In the genomic region with DNA sequence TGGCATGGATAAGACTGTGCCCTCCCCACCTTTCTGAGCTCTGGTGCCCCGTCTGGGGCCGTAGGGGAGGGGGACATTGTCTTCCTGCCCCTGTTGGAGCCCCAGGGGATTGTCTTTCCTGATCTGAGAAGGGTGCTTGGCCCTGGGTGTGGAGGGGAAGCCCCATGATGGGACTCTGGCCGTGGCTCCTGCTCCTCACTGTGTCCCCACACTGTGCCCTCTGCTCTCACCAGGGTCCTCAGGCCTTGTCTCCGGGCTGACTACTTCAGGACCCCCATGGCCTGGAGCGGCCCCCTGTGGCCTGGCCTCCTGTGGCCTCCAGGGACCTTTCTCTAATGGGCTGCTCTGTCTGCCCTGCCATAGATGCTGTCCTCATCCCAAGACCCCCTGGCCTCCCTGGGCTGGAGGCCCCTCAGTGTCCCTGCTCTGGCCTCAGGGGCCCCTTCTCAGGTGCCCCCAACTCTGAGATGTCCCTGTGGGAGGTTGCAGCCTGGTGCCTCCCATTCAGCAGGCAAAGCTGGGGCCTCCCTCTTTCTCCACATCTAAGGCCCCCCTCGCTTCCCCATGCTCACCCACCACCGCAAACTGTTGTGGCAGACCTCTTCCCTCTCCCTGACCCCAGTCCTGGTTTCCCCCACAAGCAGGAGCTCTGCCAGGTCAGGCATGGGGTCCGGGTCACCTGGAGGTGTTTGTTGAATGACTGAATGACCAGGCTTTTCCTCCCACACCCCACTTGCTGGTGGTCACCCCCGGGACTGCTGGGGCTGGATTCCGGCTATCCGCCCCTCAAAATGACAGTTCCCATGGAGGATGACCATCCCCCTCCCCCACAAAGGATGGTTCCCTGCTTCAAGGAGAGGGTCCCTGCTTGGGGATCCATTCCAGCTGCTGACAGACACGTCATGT, we compare ENCODE assay signal across 29 cellular contexts. TPM values are rescaled to one million over a fixed set of nuclear protein-coding genes. Genes with fewer than 3 reads are reported as not detected.
DNase-seq lines count a peak whose midpoint lies in the region; ATAC-seq, FAIRE-seq and TF ChIP-seq lines count a peak whose summit lies in the region.
"Had no signal": no experiment of that assay in that cellular context is flagged by ENCODE, and none has a peak within 500 bp of the region (broad histone marks: within the 10 kb centered on the region; RNA-seq: fewer than 3 reads in every experiment).

No MANE protein-coding gene starts in this region.

- peak overlapping the region; percentile 65 for H4K91ac ChIP-seq in H1 (replicated peaks; ENCODE audit: insufficient read length, low read length)

- no peaks in the 10 kb centered on the region for H3K9me3 Mint-ChIP-seq in mesothelial cell of epicardium
- H3K9me3 Mint-ChIP-seq: activated naive CD4-positive, alpha-beta T cell treated with anti-CD3 and anti-CD28 coated beads, Interleukin-2, amount 50 U/mL, for 24 hours; CD4-positive, alpha-beta memory T cell; memory B cell; naive thymus-derived CD4-positive, alpha-beta T cell had no signal

- no peak overlapping the region for H2BK5ac ChIP-seq in H1 (ENCODE audit: low read depth, low read length)

- no peak overlapping the region for H3K14ac ChIP-seq in H1 (ENCODE audit: insufficient read length)

- H3K79me2 ChIP-seq in SK-N-SH (ENCODE audit: insufficient read depth) (no peaks in the 10 kb centered on the region), H1 (ENCODE audit: control insufficient read depth in 1 of 2, insufficient read depth in 2 of 2, low read length in 2 of 2) (peaks cover 28 to 83% of the 10 kb centered on the region in 2 experiments; a peak in 3 of 4 replicates)

- H3K27ac ChIP-seq in SK-N-SH (ENCODE audit: low read depth in 2 of 2, low read length in 1 of 2) (no peak overlapping the region; a peak in 1 of 4 replicates), BLaER1 (peak overlapping the region; percentile 45), H1 (ENCODE audit: low read depth, low read length) (no peak overlapping the region), esophagus squamous epithelium (no peak overlapping the region)
- H3K27ac ChIP-seq: 22Rv1, ovary, right lobe of liver, RWPE1, tibial artery had no signal

- no peak overlapping the region for H3K56ac ChIP-seq in H1 (replicated peaks; ENCODE audit: insufficient read length, low read depth, low read length)

- H3K4ac ChIP-seq in H1 (replicated peaks; ENCODE audit: insufficient read length, low read depth, low read length) = no peak overlapping the region

- POLR2A ChIA-PET in SK-N-SH (lab: Yijun Ruan, JAX) (no interaction called here), H1 (lab: Charles Lee; ENCODE audit: partially characterized antibody) (interaction anchor here (0.9 kb wide), 1 partner anchor 9 kb away, joined by 4 read pairs; no protein-coding TSS in a partner anchor)

- H2AK5ac ChIP-seq in H1 (ENCODE audit: low read depth, low read length) = no peak overlapping the region

- TF ChIP-seq RAD21 in SK-N-SH (IDR thresholded peaks at IDR 0.05; ENCODE audit: low read length) (no peak), H1 (IDR thresholded peaks at IDR 0.05 in 1 of 2, conservative IDR thresholded peaks at IDR 0.05 in 1 of 2; ENCODE audit: low read depth in 2 of 2, low read length in 2 of 2) (no peak)

- H3K27ac Mint-ChIP-seq in mesothelial cell of epicardium = no peak overlapping the region
- H3K27ac Mint-ChIP-seq: activated CD8-positive, alpha-beta T cell treated with anti-CD3 and anti-CD28 coated beads, Interleukin-2, amount 10 ng/mL, durations not matched to agents 7 days and 5 days; activated naive CD4-positive, alpha-beta T cell treated with anti-CD3 and anti-CD28 coated beads, Interleukin-2, amount 50 U/mL, for 24 hours; CD4-positive, alpha-beta memory T cell; memory B cell; naive thymus-derived CD4-positive, alpha-beta T cell had no signal

- no peak for TF ChIP-seq POLR2A in H1 (IDR thresholded peaks at IDR 0.05; ENCODE audit: control extremely low read depth in 1 of 2, low read depth in 2 of 2, low read length in 2 of 2)
- TF ChIP-seq POLR2A in esophagus squamous epithelium (IDR thresholded peaks at IDR 0.05) = no peak

- no peak for FAIRE-seq in H1 (lab: Jason Lieb, UNC)
- FAIRE-seq: endometrium had no signal

- H3K36me3 ChIP-seq in SK-N-SH (replicated peaks in 1 of 2; ENCODE audit: control insufficient read depth in 1 of 2, insufficient read depth in 2 of 2, low read length in 1 of 2) (no peaks in the 10 kb centered on the region), BLaER1 (peaks cover 33% of the 10 kb centered on the region; the same call in 1 of the 2 replicates), H1 (ENCODE audit: control insufficient read depth in 2 of 4, insufficient read depth in 4 of 4, low read length in 3 of 4) (no peaks in the 10 kb centered on the region; a peak in 2 of 8 replicates), esophagus squamous epithelium (no peaks in the 10 kb centered on the region)
- H3K36me3 ChIP-seq: ovary, right lobe of liver, stomach, tibial artery had no signal

- H3K36me3 Mint-ChIP-seq in mesothelial cell of epicardium = no peaks in the 10 kb centered on the region
- H3K36me3 Mint-ChIP-seq: activated naive CD4-positive, alpha-beta T cell treated with anti-CD3 and anti-CD28 coated beads, Interleukin-2, amount 50 U/mL, for 24 hours; CD4-positive, alpha-beta memory T cell; memory B cell; naive thymus-derived CD4-positive, alpha-beta T cell had no signal

- H2BK120ac ChIP-seq in H1 (replicated peaks; ENCODE audit: low read depth, low read length) = no peak overlapping the region

- no peak overlapping the region for H2BK20ac ChIP-seq in H1 (ENCODE audit: low read length)

- no peak overlapping the region for H4K5ac ChIP-seq in H1 (ENCODE audit: insufficient read length, low read depth, low read length)

- no peak overlapping the region for H3K4me3 Mint-ChIP-seq in mesothelial cell of epicardium
- H3K4me3 Mint-ChIP-seq: activated CD8-positive, alpha-beta T cell treated with anti-CD3 and anti-CD28 coated beads, Interleukin-2, amount 10 ng/mL, durations not matched to agents 7 days and 5 days; activated naive CD4-positive, alpha-beta T cell treated with anti-CD3 and anti-CD28 coated beads, Interleukin-2, amount 50 U/mL, for 24 hours; CD4-positive, alpha-beta memory T cell; memory B cell; naive thymus-derived CD4-positive, alpha-beta T cell had no signal

- no peaks in the 10 kb centered on the region for H3F3A ChIP-seq in SK-N-SH (replicated peaks; ENCODE audit: insufficient read depth)

- H3K4me3 ChIP-seq in SK-N-SH (ENCODE audit: low read depth in 2 of 2, low read length in 1 of 2) (no peak overlapping the region; a peak in 1 of 4 replicates), BLaER1 (no peak overlapping the region), H1 (ENCODE audit: extremely low read depth in 1 of 4, insufficient read depth in 2 of 4, low read depth in 3 of 4, low read length in 4 of 4) (no peak overlapping the region), esophagus squamous epithelium (no peak overlapping the region)
- H3K4me3 ChIP-seq: ovary, right lobe of liver, stomach, tibial artery had no signal

- H2BK12ac ChIP-seq in H1 (ENCODE audit: low read depth, low read length) = 0 out of 2 replicates have a peak overlapping the region, but pooled peaks have one; percentile 39

- H3K27me3 ChIP-seq in SK-N-SH (ENCODE audit: insufficient read depth) (no peaks in the 10 kb centered on the region), BLaER1 (peaks cover under 1% of the 10 kb centered on the region), H1 (replicated peaks in 1 of 4; ENCODE audit: control insufficient read depth in 3 of 4, extremely low read depth in 1 of 4, insufficient read depth in 3 of 4, low read length in 3 of 4) (peaks cover 0 to 7% (median 4%) of the 10 kb centered on the region in 4 experiments; a peak in 5 of 7 replicates), esophagus squamous epithelium (peaks cover 0 to 48% (median 5%) of the 10 kb centered on the region in 4 donors)
- H3K27me3 ChIP-seq: ovary had no signal

- no peak overlapping the region; the same call in 1 of the 2 replicates for H3K18ac ChIP-seq in H1 (ENCODE audit: extremely low read depth, low read length)

- no peak overlapping the region for H3K23ac ChIP-seq in H1 (ENCODE audit: insufficient read length)

- intact Hi-C loops in esophagus squamous epithelium (cut with DNase I) = loop anchor here (10.0 kb wide), 1 partner anchor 492 kb away; no protein-coding TSS in a partner anchor

- ATAC-seq in SK-N-SH treated with all-trans-retinoic acid at 6 μM for 48 hours (no peak), GM19035 (IDR thresholded peaks at IDR 0.05; ENCODE audit: unreplicated experiment) (no peak)
- ATAC-seq: activated CD8-positive, alpha-beta T cell treated with anti-CD3 and anti-CD28 coated beads, Interleukin-2, amount 10 ng/mL, durations not matched to agents 7 days and 5 days; naive thymus-derived CD4-positive, alpha-beta T cell; right lobe of liver had no signal

- H3K79me1 ChIP-seq in H1 (ENCODE audit: low read depth, low read length) = peaks cover 22% of the 10 kb centered on the region

- H3K9ac ChIP-seq in SK-N-SH = no peak overlapping the region
- peak overlapping the region; percentile 46; the same call in 1 of the 2 replicates for H3K9ac ChIP-seq in BLaER1
- no peak overlapping the region for H3K9ac ChIP-seq in H1 (replicated peaks in 1 of 4; ENCODE audit: extremely low read depth in 1 of 4, low read depth in 3 of 4, low read length in 3 of 4)

- H2BK15ac ChIP-seq in H1 (ENCODE audit: low read length) = no peak overlapping the region

- CTCF ChIA-PET in SK-N-SH (lab: Yijun Ruan, JAX) = interaction anchor here (0.7 to 4.0 kb wide), 12 partner anchors 15 to 498 kb away, joined by 3 to 16 read pairs (median 4); no protein-coding TSS in a partner anchor
- CTCF ChIA-PET in H1 (lab: Charles Lee; ENCODE audit: partially characterized antibody) = interaction anchor here (0.7 to 1.5 kb wide), 5 partner anchors 7 to 30 kb away, joined by 3 read pairs; no protein-coding TSS in a partner anchor

- WGBS in SK-N-SH (ENCODE audit: low lambda C conversion rate) = 82% methylated on average over 10 of the region's 12 CpGs
- 83% methylated on average over 12 of the region's 12 CpGs; no CpG with 5 or more reads in 1 of the 2 experiments for WGBS in H1 (ENCODE audit: extremely low coverage in 1 of 2, insufficient coverage in 1 of 2, insufficient read length in 1 of 2, insufficient replicate concordance in 2 of 2, low coverage in 1 of 2, low lambda C conversion rate in 2 of 2, missing lambda C conversion rate in 1 of 2), 2 experiments
- 72 to 83% methylated on average over 4 to 10 of the region's 12 CpGs for WGBS in esophagus squamous epithelium, 2 donors

- H3K9me3 ChIP-seq in SK-N-SH (no peaks in the 10 kb centered on the region), BLaER1 (no peaks in the 10 kb centered on the region), H1 (ENCODE audit: insufficient read depth in 2 of 2, low read depth in 1 of 2, low read length in 1 of 2) (no peaks in the 10 kb centered on the region), esophagus squamous epithelium (no peaks in the 10 kb centered on the region)
- H3K9me3 ChIP-seq: ovary, right lobe of liver, stomach, tibial artery had no signal

- H2AFZ ChIP-seq in SK-N-SH (ENCODE audit: low read depth) (no peak overlapping the region), H1 (ENCODE audit: low read length) (no peak overlapping the region)

- no peak for TF ChIP-seq CTCF in SK-N-SH (IDR thresholded peaks at IDR 0.05)
- TF ChIP-seq CTCF in H1 (IDR thresholded peaks at IDR 0.05; ENCODE audit: control extremely low read depth in 1 of 3, insufficient read depth in 1 of 3, low read depth in 1 of 3, low read length in 3 of 3) = no peak
- no peak for TF ChIP-seq CTCF in mesothelial cell of epicardium (IDR thresholded peaks at IDR 0.05; ENCODE audit: unreplicated experiment)
- TF ChIP-seq CTCF in esophagus squamous epithelium (IDR thresholded peaks at IDR 0.05) = no peak

- peaks cover 14% of the 10 kb centered on the region for H3K23me2 ChIP-seq in H1 (ENCODE audit: low read depth, low read length)

- TF ChIP-seq EP300 in SK-N-SH (IDR thresholded peaks at IDR 0.05; ENCODE audit: borderline replicate concordance in 1 of 2, low read depth in 1 of 2, low read length in 1 of 2) = no peak
- no peak for TF ChIP-seq EP300 in H1 (IDR thresholded peaks at IDR 0.05; ENCODE audit: borderline replicate concordance in 1 of 2, low read depth in 2 of 2, low read length in 2 of 2)

- H3K9me2 ChIP-seq in SK-N-SH = no peaks in the 10 kb centered on the region

- H3K27me3 Mint-ChIP-seq in mesothelial cell of epicardium (ENCODE audit: low read depth) = peaks cover 8% of the 10 kb centered on the region

- DNase-seq in SK-N-SH (peak; percentile 30), H1 (ENCODE audit: low read depth in 1 of 2, low spot score in 2 of 2) (peak in 1 of 2 experiments; percentile 39), mesothelial cell of epicardium (ENCODE audit: low spot score in 2 of 2, unreplicated experiment in 2 of 2) (peak; percentile 13 to 34), NOMO-1 (lab: John Stamatoyannopoulos, UW; ENCODE audit: unreplicated experiment in 2 of 2) (no peak), esophagus squamous epithelium (lab: John Stamatoyannopoulos, UW) (no peak)
- DNase-seq: activated CD8-positive, alpha-beta T cell treated with anti-CD3 and anti-CD28 coated beads, Interleukin-2, amount 10 ng/mL, durations not matched to agents 7 days and 5 days; activated T-cell treated with anti-CD3 and anti-CD28 coated beads, Interleukin-2, amount 50 U/mL, for 1 hour; anterior cingulate cortex; CD4-positive, alpha-beta memory T cell; NCI-H1092; NCI-H2029; NCI-H226; NCI-H748 treated with DMSO at 0.1 percent for 48 hours; stimulated activated CD4-positive, alpha-beta T cell treated with anti-CD3 and anti-CD28 coated beads, Interleukin-15, amount 100 ng/mL, for 24 hours; stomach had no signal

- H3K4me2 ChIP-seq in SK-N-SH (no peak overlapping the region), BLaER1 (peak overlapping the region; percentile 100), H1 (ENCODE audit: insufficient read depth in 1 of 2, low read depth in 2 of 2, low read length in 2 of 2) (no peak overlapping the region)

- H4K8ac ChIP-seq in H1 (ENCODE audit: extremely low read depth, insufficient read depth, low read length) = no peak overlapping the region; the same call in 1 of the 2 replicates

- H3K4me1 ChIP-seq in SK-N-SH (ENCODE audit: control insufficient read depth in 1 of 2, insufficient read depth in 2 of 2, low read depth in 1 of 2, low read length in 1 of 2) = peaks cover 0 to 85% of the 10 kb centered on the region in 2 experiments; a peak in 1 of 4 replicates
- H3K4me1 ChIP-seq in BLaER1 = peaks cover 73% of the 10 kb centered on the region
- H3K4me1 ChIP-seq in H1 (replicated peaks in 1 of 4; ENCODE audit: control insufficient read depth in 3 of 4, insufficient read depth in 4 of 4, low read length in 3 of 4) = peaks cover 0 to 26% (median 18%) of the 10 kb centered on the region in 4 experiments; a peak in 6 of 7 replicates
- H3K4me1 ChIP-seq in esophagus squamous epithelium = peaks cover 7 to 41% (median 17%) of the 10 kb centered on the region in 3 donors

- H3K4me1 Mint-ChIP-seq in mesothelial cell of epicardium = peaks cover 20% of the 10 kb centered on the region
- H3K4me1 Mint-ChIP-seq: activated naive CD4-positive, alpha-beta T cell treated with anti-CD3 and anti-CD28 coated beads, Interleukin-2, amount 50 U/mL, for 24 hours; CD4-positive, alpha-beta memory T cell; memory B cell had no signal

- H4K20me1 ChIP-seq in SK-N-SH (ENCODE audit: insufficient read depth) = no peaks in the 10 kb centered on the region
- H4K20me1 ChIP-seq in BLaER1 = peaks cover 87% of the 10 kb centered on the region
- peaks cover 20 to 38% of the 10 kb centered on the region in 2 experiments for H4K20me1 ChIP-seq in H1 (replicated peaks in 1 of 2; ENCODE audit: control insufficient read depth in 1 of 2, insufficient read depth in 2 of 2, low read length in 2 of 2)

RNA-seq across cellular contexts. Expression of gene KIF26A, which starts 4.0 kb away (rescaled TPM):
- polyA plus RNA-seq in SK-N-SH (2012; rRNA removed) (1.4 and 1.7 TPM in 2 replicates), H1 (2011; rRNA removed) (11.5 and 25.9 TPM in 2 replicates)
- 0.79 and 1.5 TPM in 2 replicates for polyA plus RNA-seq in SK-N-SH (2012; cell fraction: cytosol; rRNA removed)
- 2.1 and 4.0 TPM in 2 replicates for polyA plus RNA-seq in SK-N-SH (2012; cell fraction: nucleus; rRNA removed)
- 41.6 and 42.3 TPM in 2 replicates for total RNA-seq in H1 (2021; fragmentation: NEBNext Ultra II Directional; extraction: Animal tissue kit (Norgen Biotek cat#: 25700))
- polyA plus RNA-seq in H1 (2011; cell fraction: cytosol; rRNA removed) = 18.3 TPM
- 49.7 TPM for polyA plus RNA-seq in H1 (2011; cell fraction: nucleus; rRNA removed)
- 14.7 to 22.6 TPM (median 20.0 TPM) in 4 replicates for polyA plus RNA-seq in H1 (2012, experiment 1 of 2)
- 16.2 TPM for polyA plus RNA-seq in H1 (2012, experiment 2 of 2)
- 13.6 TPM for polyA plus RNA-seq in H1 (2013, experiment 1 of 2)
- 12.8 TPM for polyA plus RNA-seq in H1 (2013, experiment 2 of 2)
- polyA minus RNA-seq in H1 (2011; rRNA and poly(A)+ RNA removed) = 2.8 and 6.1 TPM in 2 replicates
- polyA minus RNA-seq in H1 (2011; cell fraction: cytosol; rRNA and poly(A)+ RNA removed) = 24.9 TPM
- polyA minus RNA-seq in H1 (2011; cell fraction: nucleus; rRNA and poly(A)+ RNA removed) = 24.4 TPM
- total RNA-seq in mesothelial cell of epicardium (18.4 to 20.0 TPM (median 19.4 TPM) in 3 replicates), esophagus squamous epithelium (1 to 10 TPM in 2 of 4 donors, under 1 TPM in 2; 0.80 to 2.7 (median 0.96) TPM)
- polyA plus RNA-seq: naive thymus-derived CD4-positive, alpha-beta T cell had no signal

RNA-seq across cellular contexts. Expression of gene ASPG, which starts 56.9 kb away (rescaled TPM):
- polyA plus RNA-seq in SK-N-SH (2012; rRNA removed) (not detected in 2 replicates), H1 (2011; rRNA removed) (0.59 and 0.89 TPM in 2 replicates)
- not detected in 2 replicates for polyA plus RNA-seq in SK-N-SH (2012; cell fraction: cytosol; rRNA removed)
- 0.01 TPM in 1 of 2 replicates, not detected in the other for polyA plus RNA-seq in SK-N-SH (2012; cell fraction: nucleus; rRNA removed)
- 0.34 and 0.46 TPM in 2 replicates for total RNA-seq in H1 (2021; fragmentation: NEBNext Ultra II Directional; extraction: Animal tissue kit (Norgen Biotek cat#: 25700))
- 0.79 TPM for polyA plus RNA-seq in H1 (2011; cell fraction: cytosol; rRNA removed)
- polyA plus RNA-seq in H1 (2011; cell fraction: nucleus; rRNA removed) = 6.4 TPM
- 0.22 to 1.6 TPM (median 1.0 TPM) in 4 replicates for polyA plus RNA-seq in H1 (2012, experiment 1 of 2)
- 0.21 TPM for polyA plus RNA-seq in H1 (2012, experiment 2 of 2)
- polyA plus RNA-seq in H1 (2013, experiment 1 of 2) = 0.36 TPM
- 0.06 TPM for polyA plus RNA-seq in H1 (2013, experiment 2 of 2)
- polyA minus RNA-seq in H1 (2011; rRNA and poly(A)+ RNA removed) = 0.32 and 1.2 TPM in 2 replicates
- 1.3 TPM for polyA minus RNA-seq in H1 (2011; cell fraction: cytosol; rRNA and poly(A)+ RNA removed)
- 2.8 TPM for polyA minus RNA-seq in H1 (2011; cell fraction: nucleus; rRNA and poly(A)+ RNA removed)
- total RNA-seq in mesothelial cell of epicardium (3.3 to 4.0 TPM (median 3.6 TPM) in 3 replicates), esophagus squamous epithelium (10 to 100 TPM; 12.2 to 78.2 (median 40.8) TPM)
- total RNA-seq: activated CD8-positive, alpha-beta T cell treated with anti-CD3 and anti-CD28 coated beads, Interleukin-2, amount 10 ng/mL, durations not matched to agents 7 days and 5 days; CD4-positive, alpha-beta memory T cell; fibroblast of lung; kidney epithelial cell had no signal
- polyA plus RNA-seq: CD4-positive, alpha-beta memory T cell; fibroblast of lung; naive thymus-derived CD4-positive, alpha-beta T cell had no signal

Comparison
In these comparisons a context has a peak if more than half of its experiments do, and no peak if none do; other contexts are left out.
1. DNase-seq: peak in SK-N-SH (single experiment) and mesothelial cell of epicardium (2 of 2); none in NOMO-1 (0 of 2) and esophagus squamous epithelium (single experiment).